Comparison of ENCODE assay signal across 26 cellular contexts in the genomic region with DNA sequence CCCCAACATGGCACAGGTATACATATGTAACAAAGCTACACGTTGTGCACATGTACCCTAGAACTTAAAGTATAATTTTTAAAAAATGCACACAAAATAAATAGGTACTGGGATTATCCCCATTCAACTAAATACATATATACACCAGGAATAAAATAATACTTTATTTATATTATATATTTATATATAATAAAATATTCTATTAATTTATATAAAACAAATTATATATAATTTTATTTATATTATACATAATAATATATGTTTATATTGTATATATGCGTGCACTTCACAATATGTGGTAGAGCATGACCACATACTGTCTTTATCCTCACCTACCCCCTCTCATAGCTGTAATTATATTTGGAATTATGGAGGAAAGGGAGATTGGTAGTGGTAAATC.
DNase-seq lines count a peak whose midpoint lies in the region; ATAC-seq, FAIRE-seq and TF ChIP-seq lines count a peak whose summit lies in the region.
"Had no signal": no experiment of that assay in that cellular context is flagged by ENCODE, and none has a peak within 500 bp of the region (broad histone marks: within the 10 kb centered on the region; RNA-seq: fewer than 3 reads in every experiment).

No MANE protein-coding gene starts in this region.

- CTCF ChIA-PET in WTC11 (lab: Charles Lee), result interaction anchor here (2.3 to 2.6 kb wide), 2 partner anchors 13 to 729 kb away, joined by 7 to 17 read pairs; no protein-coding TSS in a partner anchor

- peak; percentile 1 for DNase-seq in RCC 7860 (ENCODE audit: low spot score)
- no peak for DNase-seq in WTC11 (ENCODE audit: low spot score)
- no peak for DNase-seq in small intestine
- no peak for DNase-seq in esophagus muscularis mucosa (ENCODE audit: extremely low spot score)
- DNase-seq in stimulated activated CD4-positive, alpha-beta T cell treated with anti-CD3 and anti-CD28 coated beads, Interleukin-12 subunit alpha, Interleukin-12 subunit beta, amount 100 ng/mL, for 4 hours, result no peak
- no peak for DNase-seq in SKM-1 (lab: John Stamatoyannopoulos, UW; ENCODE audit: unreplicated experiment)
- DNase-seq: ACHN; BE2C; C1 segment of cervical spinal cord; CD4-positive, alpha-beta memory T cell; CD4-positive, CD25-positive, alpha-beta regulatory T cell; CD8-positive, alpha-beta memory T cell; COR-L47; DMS 273 treated with DMSO at 0.1 percent for 48 hours; DMS153; DMS53; DMS79; DND-41; EL; GF-D8 had no signal

- TF ChIP-seq EP300 in esophagus muscularis mucosa (IDR thresholded peaks at IDR 0.05), result no peak

- WGBS in small intestine, 3 donors, result 92 to 96% (median 95%) methylated on average over 2 of the region's 2 CpGs
- 90% methylated on average over 2 of the region's 2 CpGs for WGBS in esophagus muscularis mucosa

- POLR2A ChIA-PET in WTC11 (lab: Charles Lee), result no interaction called here

- H3K36me3 Mint-ChIP-seq in WTC11, result no peaks in the 10 kb centered on the region; the same call in 1 of the 2 replicates
- H3K36me3 Mint-ChIP-seq: CD14-positive monocyte; CD4-positive, alpha-beta memory T cell; CD4-positive, CD25-positive, alpha-beta regulatory T cell; CD8-positive, alpha-beta memory T cell had no signal

- no peak overlapping the region for H3K27ac Mint-ChIP-seq in WTC11
- H3K27ac Mint-ChIP-seq: CD14-positive monocyte; CD4-positive, alpha-beta memory T cell; CD4-positive, CD25-positive, alpha-beta regulatory T cell; CD8-positive, alpha-beta memory T cell had no signal

- peaks cover 6% of the 10 kb centered on the region for H3K27me3 Mint-ChIP-seq in WTC11 (ENCODE audit: low read depth)

- H3K4me1 Mint-ChIP-seq in WTC11, result no peaks in the 10 kb centered on the region
- H3K4me1 Mint-ChIP-seq: CD14-positive monocyte; CD4-positive, alpha-beta memory T cell; CD4-positive, CD25-positive, alpha-beta regulatory T cell; CD8-positive, alpha-beta memory T cell had no signal

- TF ChIP-seq CTCF in WTC11 (IDR thresholded peaks at IDR 0.05) (no peak), esophagus muscularis mucosa (IDR thresholded peaks at IDR 0.05) (no peak)

- H3K4me3 ChIP-seq in small intestine (ENCODE audit: low read depth in 1 of 2, low read length in 2 of 2), result no peak overlapping the region
- H3K4me3 ChIP-seq in esophagus muscularis mucosa, result no peak overlapping the region
- H3K4me3 ChIP-seq: BLaER1 had no signal

- ATAC-seq in WTC11, result no peak

- H3K27ac ChIP-seq in small intestine (ENCODE audit: low read depth in 1 of 2, low read length in 1 of 2) (no peak overlapping the region), esophagus muscularis mucosa (replicated peaks in 1 of 4) (no peak overlapping the region)
- H3K27ac ChIP-seq: 22Rv1, BLaER1 had no signal

- TF ChIP-seq POLR2A in esophagus muscularis mucosa (IDR thresholded peaks at IDR 0.05; ENCODE audit: low read depth), result no peak

- no peak overlapping the region for H3K4me3 Mint-ChIP-seq in WTC11
- H3K4me3 Mint-ChIP-seq: CD14-positive monocyte; CD4-positive, alpha-beta memory T cell; CD4-positive, CD25-positive, alpha-beta regulatory T cell; CD8-positive, alpha-beta memory T cell had no signal

- H3K36me3 ChIP-seq in small intestine (ENCODE audit: control insufficient read depth in 2 of 2, insufficient read depth in 2 of 2, low read length in 2 of 2), result no peaks in the 10 kb centered on the region
- no peaks in the 10 kb centered on the region for H3K36me3 ChIP-seq in esophagus muscularis mucosa
- H3K36me3 ChIP-seq: BE2C, BLaER1 had no signal

- no peaks in the 10 kb centered on the region for H3K4me1 ChIP-seq in small intestine (ENCODE audit: control insufficient read depth in 2 of 2, insufficient read depth in 1 of 2, low read depth in 1 of 2, low read length in 1 of 2)
- no peaks in the 10 kb centered on the region for H3K4me1 ChIP-seq in esophagus muscularis mucosa
- H3K4me1 ChIP-seq: BE2C, BLaER1 had no signal

- intact Hi-C loops in esophagus muscularis mucosa (cut with DNase I), result no loop called here

- peak; percentile 87 for FAIRE-seq in A204.1 (lab: Jason Lieb, UNC)
- FAIRE-seq in RCC 7860 (lab: Jason Lieb, UNC), result no peak
- peak; percentile 47 for FAIRE-seq in small intestine (lab: Jason Lieb, UNC)
- FAIRE-seq: GM12891, GM19239 had no signal

- no peaks in the 10 kb centered on the region for H3K9me3 ChIP-seq in small intestine (ENCODE audit: control insufficient read depth, low read depth)
- H3K9me3 ChIP-seq in esophagus muscularis mucosa, result no peaks in the 10 kb centered on the region
- H3K9me3 ChIP-seq: BE2C, BLaER1 had no signal

- H3K9me3 Mint-ChIP-seq in WTC11, result peaks cover 20% of the 10 kb centered on the region

- no peaks in the 10 kb centered on the region for H3K27me3 ChIP-seq in small intestine (ENCODE audit: control insufficient read depth in 2 of 2, insufficient read depth in 2 of 2, low read length in 2 of 2)
- H3K27me3 ChIP-seq in esophagus muscularis mucosa, result peaks cover 0 to 3% (median 0%) of the 10 kb centered on the region in 4 donors
- H3K27me3 ChIP-seq: BE2C, BLaER1 had no signal

TF ChIP-seq in WTC11, 78 proteins besides CTCF, POLR2A, EP300 and RAD21:
- TF ChIP-seq E2F4 (CRISPR knock-in tag; IDR thresholded peaks at IDR 0.05; ENCODE audit: borderline replicate concordance, low read depth) (no peak), HMGA2 (CRISPR knock-in tag; IDR thresholded peaks at IDR 0.05) (peak; percentile 91; the same call in 1 of the 2 replicates)
